12 cellular contexts compared by ENCODE assay signal in genomic region chr20:17498641-17499040, GRCh38. TPM values are rescaled to one million over a fixed set of nuclear protein-coding genes. Genes with fewer than 3 reads are reported as not detected.
"Had no signal": no experiment of that assay in that cellular context is flagged by ENCODE, and none has a peak within 500 bp of the region (broad histone marks: within the 10 kb centered on the region; RNA-seq: fewer than 3 reads in every experiment).

No MANE protein-coding gene starts in this region.

- H3K4me3 ChIP-seq: cardiac muscle cell, right atrium auricular region, smooth muscle cell had no signal

- H3K27me3 ChIP-seq: cardiac muscle cell, esophagus muscularis mucosa, neutrophil, right atrium auricular region had no signal

- H3K36me3 ChIP-seq: cardiac muscle cell, esophagus muscularis mucosa, neutrophil, right atrium auricular region had no signal

- H3K9me3 ChIP-seq: esophagus muscularis mucosa, neutrophil, right atrium auricular region had no signal

- H3K27ac ChIP-seq: cardiac muscle cell, esophagus muscularis mucosa, neutrophil, right atrium auricular region had no signal

- DNase-seq: activated CD4-positive, alpha-beta T cell treated with anti-CD3 and anti-CD28 coated beads, Interleukin-2, amount 50 U/mL, for 1 hour; activated effector memory CD4-positive, alpha-beta T cell treated with Interleukin-2 at 50 U/mL for 16 hours; activated naive CD4-positive, alpha-beta T cell treated with anti-CD3 and anti-CD28 coated beads, Interleukin-2, amount 50 U/mL, for 16 hours; activated T-cell treated with anti-CD3 and anti-CD28 coated beads, Interleukin-2, amount 50 U/mL, for 1 hour; naive thymus-derived CD4-positive, alpha-beta T cell; posterior cingulate gyrus; stimulated activated naive CD8-positive, alpha-beta T cell treated with anti-CD3 and anti-CD28 coated beads, Interleukin-15, amount 100 ng/mL, for 72 hours had no signal

- H3K4me1 ChIP-seq: right atrium auricular region had no signal

- H3K4me2 ChIP-seq: smooth muscle cell had no signal

RNA-seq across cellular contexts. Expression of gene BFSP1, which starts 32.5 kb away (rescaled TPM):
- polyA plus RNA-seq: naive thymus-derived CD4-positive, alpha-beta T cell had no signal
